Comparison of ENCODE assay signal across 9 cellular contexts in genomic region chr2:197378494-197378972, GRCh38. TPM values are rescaled to one million over a fixed set of nuclear protein-coding genes. Genes with fewer than 3 reads are reported as not detected.
A peak's percentile ranks its signal among the peaks of the same experiment; 100 is the strongest.
DNase-seq lines count a peak whose midpoint lies in the region; ATAC-seq and TF ChIP-seq lines count a peak whose summit lies in the region.
"Had no signal": no experiment of that assay in that cellular context is flagged by ENCODE, and none has a peak within 500 bp of the region (broad histone marks: within the 10 kb centered on the region; RNA-seq: fewer than 3 reads in every experiment).

No MANE protein-coding gene starts in this region.

- no peaks in the 10 kb centered on the region for H3K9me3 Mint-ChIP-seq in memory B cell
- H3K9me3 Mint-ChIP-seq: stimulated activated naive CD8-positive, alpha-beta T cell treated with anti-CD3 and anti-CD28 coated beads, Interleukin-15, Interleukin-2, amounts not matched to agents 100 ng/mL and 50 ng/mL, for 24 hours had no signal

- ATAC-seq in memory B cell (ENCODE audit: low read depth) (peak; percentile 68), HG03095 (IDR thresholded peaks at IDR 0.05; ENCODE audit: unreplicated experiment) (no peak)

- DNase-seq in H7: peak; percentile 77
- DNase-seq in NCI-H446 treated with DMSO at 0.1 percent for 48 hours (lab: John Stamatoyannopoulos, UW): peak; percentile 9
- peak; percentile 30 to 58 for DNase-seq in activated CD4-positive, alpha-beta T cell treated with anti-CD3 and anti-CD28 coated beads, Interleukin-2, amount 50 U/mL, for 24 hours (ENCODE audit: low read depth in 1 of 2, low spot score in 1 of 2)
- peak; percentile 14 to 42 for DNase-seq in dermis microvascular lymphatic vessel endothelial cell (ENCODE audit: low read depth in 2 of 2)
- DNase-seq in memory B cell (ENCODE audit: low spot score in 2 of 2): peak; percentile 63 to 67
- DNase-seq in stimulated activated CD8-positive, alpha-beta memory T cell treated with anti-CD3 and anti-CD28 coated beads, Interleukin-15, amount 100 ng/mL, for 4 hours (ENCODE audit: low read depth in 2 of 2): peak; percentile 12 to 24

- no peak overlapping the region for H3K27ac Mint-ChIP-seq in memory B cell
- H3K27ac Mint-ChIP-seq: stimulated activated naive CD8-positive, alpha-beta T cell treated with anti-CD3 and anti-CD28 coated beads, Interleukin-15, Interleukin-2, amounts not matched to agents 100 ng/mL and 50 ng/mL, for 24 hours had no signal

- H3K36me3 ChIP-seq in H7 (replicated peaks; ENCODE audit: control insufficient read depth, insufficient read depth, low read length): no peaks in the 10 kb centered on the region

- no peak overlapping the region for H3K4me3 Mint-ChIP-seq in memory B cell
- H3K4me3 Mint-ChIP-seq: stimulated activated naive CD8-positive, alpha-beta T cell treated with anti-CD3 and anti-CD28 coated beads, Interleukin-15, Interleukin-2, amounts not matched to agents 100 ng/mL and 50 ng/mL, for 24 hours had no signal

- TF ChIP-seq CTCF in C4-2B (conservative IDR thresholded peaks at IDR 0.05): peak; percentile 80

- peaks cover 17% of the 10 kb centered on the region for H3K4me1 Mint-ChIP-seq in memory B cell

- no peak overlapping the region for H3K4me3 ChIP-seq in H7 (ENCODE audit: insufficient read depth, low read depth, low read length)

- no peak overlapping the region for H3K27ac ChIP-seq in C4-2B

- no peaks in the 10 kb centered on the region for H3K36me3 Mint-ChIP-seq in memory B cell

- H3K27me3 ChIP-seq in H7 (ENCODE audit: control insufficient read depth, insufficient read depth, low read length): no peaks in the 10 kb centered on the region

- no peaks in the 10 kb centered on the region for H3K27me3 Mint-ChIP-seq in memory B cell

RNA-seq across cellular contexts. Expression of gene SF3B1, which starts 56.3 kb away (rescaled TPM):
- total RNA-seq in H7 (2014; rRNA removed; shearing (Covaris generic)): 263 and 351 TPM in 2 replicates
- 140 and 150 TPM in 2 replicates for total RNA-seq in dermis microvascular lymphatic vessel endothelial cell

Comparison
In these comparisons a context has a peak if more than half of its experiments do, and no peak if none do; other contexts are left out.
1. DNase-seq: peak in every context shown above with its lines; median percentile 77 in H7; 65 in memory B cell; 44 in activated CD4-positive, alpha-beta T cell treated with anti-CD3 and anti-CD28 coated beads, Interleukin-2, amount 50 U/mL, for 24 hours; 28 in dermis microvascular lymphatic vessel endothelial cell; 18 in stimulated activated CD8-positive, alpha-beta memory T cell treated with anti-CD3 and anti-CD28 coated beads, Interleukin-15, amount 100 ng/mL, for 4 hours; 9 in NCI-H446 treated with DMSO at 0.1 percent for 48 hours.